In genomic region chr18:12326711-12327460, GRCh38 we compare ENCODE assay signal across 18 cellular contexts. TPM values are rescaled to one million over a fixed set of nuclear protein-coding genes. Genes with fewer than 3 reads are reported as not detected.
A peak's percentile ranks its signal among the peaks of the same experiment; 100 is the strongest.
DNase-seq lines count a peak whose midpoint lies in the region; ATAC-seq, FAIRE-seq and TF ChIP-seq lines count a peak whose summit lies in the region.
"Had no signal": no experiment of that assay in that cellular context is flagged by ENCODE, and none has a peak within 500 bp of the region (broad histone marks: within the 10 kb centered on the region; RNA-seq: fewer than 3 reads in every experiment).

No MANE protein-coding gene starts in this region.

- ATAC-seq in IMR-90 (ENCODE audit: low read depth) (peak; percentile 8), GM12878 (no peak), left ventricle myocardium superior (peak; percentile 11), GM18511 (IDR thresholded peaks at IDR 0.05; ENCODE audit: unreplicated experiment) (no peak)

- no peak overlapping the region for H3K4ac ChIP-seq in IMR-90 (ENCODE audit: low read depth, low read length)

- H4K91ac ChIP-seq in IMR-90 (ENCODE audit: insufficient read depth, low read depth, low read length) = no peak overlapping the region

- peaks cover 26% of the 10 kb centered on the region for H3K9me1 ChIP-seq in IMR-90 (ENCODE audit: insufficient read depth, low read length)

- peaks cover 76% of the 10 kb centered on the region for H4K20me1 ChIP-seq in IMR-90 (ENCODE audit: insufficient read depth, low read length)
- H4K20me1 ChIP-seq in GM12878 (ENCODE audit: control insufficient read depth, insufficient read depth) = no peaks in the 10 kb centered on the region; the same call in 1 of the 2 replicates

- no peak for TF ChIP-seq EP300 in GM12878 (IDR thresholded peaks at IDR 0.05; ENCODE audit: borderline replicate concordance in 1 of 2, control insufficient read depth in 1 of 2, low read depth in 2 of 2, low read length in 2 of 2)

- H3K18ac ChIP-seq in IMR-90 (ENCODE audit: low read depth, low read length) = no peak overlapping the region

- DNase-seq in IMR-90 (no peak), GM12878 (ENCODE audit: low read depth, low spot score) (no peak), left ventricle myocardium superior (no peak), NCI-H345 (lab: John Stamatoyannopoulos, UW) (no peak), breast epithelium (ENCODE audit: low spot score in 2 of 2) (no peak)
- no peak for DNase-seq in activated CD4-positive, alpha-beta T cell treated with anti-CD3 and anti-CD28 coated beads for 1 hour
- DNase-seq: activated gamma-delta T cell treated with Interleukin-2 at 50 U/mL for 16 hours; dermis blood vessel endothelial cell; DMS79; hippocampal formation; Kasumi-1; left colon; NCI-H1436; SJCRH30; stimulated activated CD4-positive, alpha-beta T cell treated with anti-CD3 and anti-CD28 coated beads, Interleukin-2, amount 100 ng/mL, for 24 hours had no signal

- no peak overlapping the region for H3K27ac ChIP-seq in IMR-90 (ENCODE audit: insufficient read depth, low read length)
- H3K27ac ChIP-seq in GM12878 (ENCODE audit: control insufficient read depth, insufficient read depth) = no peak overlapping the region
- H3K27ac ChIP-seq in breast epithelium = no peak overlapping the region
- H3K27ac ChIP-seq: SJCRH30 had no signal

- H2AK5ac ChIP-seq in IMR-90 (ENCODE audit: low read depth, low read length) = no peak overlapping the region

- H2BK120ac ChIP-seq in IMR-90 (ENCODE audit: low read depth, low read length) = no peak overlapping the region

- H3K23ac ChIP-seq in IMR-90 (ENCODE audit: low read depth, low read length) = no peak overlapping the region

- H3K27me3 ChIP-seq in IMR-90 (ENCODE audit: control insufficient read depth, insufficient read depth, low read length) (no peaks in the 10 kb centered on the region), GM12878 (replicated peaks in 1 of 2; ENCODE audit: control insufficient read depth in 2 of 2, insufficient read depth in 2 of 2, low read length in 1 of 2) (no peaks in the 10 kb centered on the region), skeletal muscle satellite cell (ENCODE audit: control insufficient read depth, insufficient read depth, low read length) (no peaks in the 10 kb centered on the region), breast epithelium (no peaks in the 10 kb centered on the region)
- H3K27me3 ChIP-seq: SJCRH30 had no signal

- H3K9ac ChIP-seq in IMR-90 (ENCODE audit: low read depth, low read length) = no peak overlapping the region
- no peak overlapping the region for H3K9ac ChIP-seq in GM12878 (ENCODE audit: control insufficient read depth, insufficient read depth, low read length)
- H3K9ac ChIP-seq in skeletal muscle satellite cell (ENCODE audit: low read depth, low read length) = peak overlapping the region; percentile 16

- TF ChIP-seq POLR2A in IMR-90 (IDR thresholded peaks at IDR 0.05; ENCODE audit: low read depth, low read length) (no peak), GM12878 (IDR thresholded peaks at IDR 0.05; ENCODE audit: low read depth, low read length) (0 out of 2 replicates have a peak, but pooled peaks have one; percentile 35), breast epithelium (IDR thresholded peaks at IDR 0.05) (no peak)

- H3K79me1 ChIP-seq in IMR-90 (ENCODE audit: low read depth in 1 of 2, low read length in 2 of 2) = peaks cover 27 to 52% of the 10 kb centered on the region in 2 experiments

- H3K4me2 ChIP-seq in IMR-90 (ENCODE audit: low read depth, low read length) (no peak overlapping the region), GM12878 (ENCODE audit: control insufficient read depth, insufficient read depth) (no peak overlapping the region), skeletal muscle satellite cell (ENCODE audit: low read length) (no peak overlapping the region)

- no peak overlapping the region for H3K4me3 ChIP-seq in IMR-90 (ENCODE audit: insufficient read depth, low read depth, low read length)
- no peak overlapping the region for H3K4me3 ChIP-seq in GM12878
- H3K4me3 ChIP-seq in skeletal muscle satellite cell (ENCODE audit: low read length) = no peak overlapping the region
- H3K4me3 ChIP-seq in breast epithelium = no peak overlapping the region
- H3K4me3 ChIP-seq: SJCRH30 had no signal

- H3K9me3 ChIP-seq in IMR-90 (ENCODE audit: control insufficient read depth, insufficient read depth, low read length) = no peaks in the 10 kb centered on the region
- no peaks in the 10 kb centered on the region for H3K9me3 ChIP-seq in GM12878 (replicated peaks; ENCODE audit: control insufficient read depth, insufficient read depth, low read length)
- no peaks in the 10 kb centered on the region for H3K9me3 ChIP-seq in skeletal muscle satellite cell (replicated peaks; ENCODE audit: low read length)
- H3K9me3 ChIP-seq in breast epithelium = no peaks in the 10 kb centered on the region
- H3K9me3 ChIP-seq: SJCRH30 had no signal

- H2AK9ac ChIP-seq in IMR-90 (replicated peaks; ENCODE audit: low read depth, low read length, poor library complexity) = peak overlapping the region; percentile 21

- SMC1A ChIA-PET in GM12878 (lab: Charles Lee; ENCODE audit: uncharacterized antibody, unreplicated experiment) = interaction anchor here (0.7 to 0.9 kb wide), 2 partner anchors 55 to 64 kb away, joined by 3 read pairs; no protein-coding TSS in a partner anchor

- no peak overlapping the region for H2BK20ac ChIP-seq in IMR-90 (ENCODE audit: low read depth, low read length)

- H3K14ac ChIP-seq in IMR-90 (replicated peaks; ENCODE audit: low read depth, low read length) = no peak overlapping the region

- dilution Hi-C loops in IMR-90 (cut with HindIII; ENCODE audit: low sequenced_read_pairs, unreplicated experiment) = no loop called here

- POLR2A ChIA-PET in IMR-90 (lab: Charles Lee; ENCODE audit: unreplicated experiment) (no interaction called here), GM12878 (lab: Charles Lee) (no interaction called here)

- no peak for FAIRE-seq in GM12878 (lab: Jason Lieb, UNC)
- FAIRE-seq: TTC549 had no signal

- no peak overlapping the region for H3K56ac ChIP-seq in IMR-90 (ENCODE audit: extremely low read depth, insufficient read depth, low read length)

- no peak overlapping the region for H4K8ac ChIP-seq in IMR-90 (ENCODE audit: low read depth in 2 of 2, low read length in 2 of 2)

- intact Hi-C loops in IMR-90 (cut with micrococcal nuclease) (no loop called here), GM12878 (cut with micrococcal nuclease; ENCODE audit: unreplicated experiment) (no loop called here), left ventricle myocardium superior (cut with micrococcal nuclease) (no loop called here), breast epithelium (cut with DNase I; ENCODE audit: low total_unique reads) (no loop called here)

- WGBS in IMR-90 (ENCODE audit: extremely low coverage in 2 of 2, insufficient read length in 1 of 2), 2 experiments = 100% methylated on average over 3 of the region's 12 CpGs; no CpG with 5 or more reads in 1 of the 2 experiments
- 96% methylated on average over 12 of the region's 12 CpGs for WGBS in GM12878 (ENCODE audit: insufficient coverage, insufficient replicate concordance, low lambda C conversion rate, missing lambda C conversion rate)

- H3K36me3 ChIP-seq in IMR-90 (ENCODE audit: control insufficient read depth, insufficient read depth, low read length) = peaks cover 53% of the 10 kb centered on the region
- H3K36me3 ChIP-seq in GM12878 (ENCODE audit: control insufficient read depth in 2 of 2, insufficient read depth in 2 of 2, low read length in 1 of 2) = peaks cover 30% of the 10 kb centered on the region in 2 experiments
- peaks cover 55% of the 10 kb centered on the region for H3K36me3 ChIP-seq in skeletal muscle satellite cell (ENCODE audit: insufficient read depth, low read length)
- H3K36me3 ChIP-seq in breast epithelium = peaks cover 11% of the 10 kb centered on the region

- H4K5ac ChIP-seq in IMR-90 (ENCODE audit: low read depth, low read length) = no peak overlapping the region

- in situ Hi-C loops in IMR-90 (cut with MboI; ENCODE audit: low sequenced_read_pairs) = no loop called here
- in situ Hi-C loops in GM12878 (cut with MboI) = no loop called here

- TF ChIP-seq CTCF in IMR-90 (conservative IDR thresholded peaks at IDR 0.05; ENCODE audit: low read depth, low read length) (no peak), GM12878 (IDR thresholded peaks at IDR 0.05 in 2 of 3, conservative IDR thresholded peaks at IDR 0.05 in 1 of 3; ENCODE audit: control insufficient read depth in 2 of 3, extremely low read depth in 1 of 3, insufficient read depth in 1 of 3, low read depth in 3 of 3, low read length in 3 of 3) (no peak), breast epithelium (IDR thresholded peaks at IDR 0.05) (no peak)

- BruUV-seq in IMR-90 (replicated peaks; lab: Mats Ljungman, UMichigan) = no TSS peak
- BruUV-seq in GM12878 (replicated peaks; lab: Mats Ljungman, UMichigan) = no TSS peak

- no peaks in the 10 kb centered on the region for H3K4me1 ChIP-seq in IMR-90 (ENCODE audit: control insufficient read depth, insufficient read depth, low read length)
- no peaks in the 10 kb centered on the region for H3K4me1 ChIP-seq in GM12878 (ENCODE audit: control insufficient read depth, insufficient read depth, low read length)
- H3K4me1 ChIP-seq in skeletal muscle satellite cell (ENCODE audit: control insufficient read depth, insufficient read depth, low read length) = peaks cover 10% of the 10 kb centered on the region
- H3K4me1 ChIP-seq in breast epithelium = no peaks in the 10 kb centered on the region

- TF ChIP-seq RAD21 in IMR-90 (IDR thresholded peaks at IDR 0.05; ENCODE audit: low read length) (no peak), GM12878 (IDR thresholded peaks at IDR 0.05; ENCODE audit: insufficient read depth, low read depth, low read length) (no peak)

- no peak overlapping the region for H2BK5ac ChIP-seq in IMR-90 (ENCODE audit: low read depth, low read length, poor library complexity, severe bottlenecking)

- CTCF ChIA-PET in IMR-90 (lab: Yijun Ruan, JAX) (interaction anchor here (1.4 kb wide), 1 partner anchor 16 kb away, joined by 5 read pairs; no protein-coding TSS in a partner anchor), GM12878 (lab: Yijun Ruan, JAX) (interaction anchor here (1.4 to 5.8 kb wide), 8 partner anchors 8 to 608 kb away, joined by 3 to 50 read pairs (median 18); no protein-coding TSS in a partner anchor)

- H3K79me2 ChIP-seq in GM12878 (ENCODE audit: control insufficient read depth, insufficient read depth, low read length) = no peaks in the 10 kb centered on the region

- RAD21 ChIA-PET in GM12878 (lab: Charles Lee; ENCODE audit: unreplicated experiment) = no interaction called here

- H2BK15ac ChIP-seq in IMR-90 (ENCODE audit: low read depth, low read length) = no peak overlapping the region

- H2AFZ ChIP-seq in IMR-90 (replicated peaks; ENCODE audit: low read length, poor library complexity) (no peak overlapping the region), GM12878 (ENCODE audit: control insufficient read depth, low read depth, low read length) (no peak overlapping the region)

RNA-seq across cellular contexts. Expression of gene TUBB6, which starts 18.8 kb away (rescaled TPM):
- total RNA-seq in IMR-90 (2012; rRNA removed) = 927 and 997 TPM in 2 replicates
- polyA plus RNA-seq in IMR-90 (2012; rRNA removed) = 1,040 and 1,386 TPM in 2 replicates
- polyA plus RNA-seq in IMR-90 (2012; cell fraction: cytosol; rRNA removed) = 740 and 1,531 TPM in 2 replicates
- polyA plus RNA-seq in IMR-90 (2012; cell fraction: nucleus; rRNA removed; ENCODE audit: low replicate concordance) = 748 and 1,694 TPM in 2 replicates
- total RNA-seq in GM12878 (2013; cell fraction: nucleolus; rRNA removed) = 43.5 and 49.0 TPM in 2 replicates
- 189 and 197 TPM in 2 replicates for total RNA-seq in GM12878 (2014; rRNA removed)
- 59.3 and 67.4 TPM in 2 replicates for total RNA-seq in GM12878 (2014; rRNA removed; fragmentation: Illumina TruSeq; extraction: Trizol)
- 94.0 and 97.7 TPM in 2 replicates for total RNA-seq in GM12878 (2021)
- 29.8 TPM for polyA plus RNA-seq in GM12878 (2011; ENCODE audit: low read depth)
- polyA plus RNA-seq in GM12878 (2011; rRNA removed) = 14.7 and 27.4 TPM in 2 replicates
- polyA plus RNA-seq in GM12878 (2011; cell fraction: cytosol; rRNA removed) = 40.8 and 63.2 TPM in 2 replicates
- 31.2 and 60.2 TPM in 2 replicates for polyA plus RNA-seq in GM12878 (2011; cell fraction: nucleus; rRNA removed)
- 52.7 and 61.0 TPM in 2 replicates for polyA plus RNA-seq in GM12878 (2012)
- 34.0 and 55.0 TPM in 2 replicates for polyA plus RNA-seq in GM12878 (2014; fragmentation: Illumina TruSeq; extraction: Trizol)
- 10 to 100 TPM; 47.0 to 66.8 TPM for polyA plus RNA-seq in GM12878 (2014; fragmentation: Nextera tagmentation; extraction: Ambion mirVana)
- 213 and 262 TPM in 2 replicates for polyA plus RNA-seq in GM12878 (2014; rRNA removed)
- polyA plus RNA-seq in GM12878 (2016; fragmentation: Nextera tagmentation; extraction: Ambion mirVana) = 100 to 1,000 TPM; 149 to 160 TPM
- 28.0 and 43.6 TPM in 2 replicates for polyA minus RNA-seq in GM12878 (2011; rRNA and poly(A)+ RNA removed)
- polyA minus RNA-seq in GM12878 (2011; cell fraction: cytosol; rRNA and poly(A)+ RNA removed) = 12.6 and 22.6 TPM in 2 replicates
- 5.3 and 15.6 TPM in 2 replicates for polyA minus RNA-seq in GM12878 (2011; cell fraction: nucleus; rRNA and poly(A)+ RNA removed)
- total RNA-seq in left ventricle myocardium superior = 82.0 TPM
- total RNA-seq in skeletal muscle satellite cell (2012; rRNA removed) = 661 and 1,104 TPM in 2 replicates
- 100 to 1,000 TPM; 197 to 316 (median 302) TPM for total RNA-seq in breast epithelium

RNA-seq across cellular contexts. Expression of gene AFG3L2, which starts 50.1 kb away (rescaled TPM):
- total RNA-seq in IMR-90 (2012; rRNA removed) = 37.6 and 65.5 TPM in 2 replicates
- 24.8 and 26.9 TPM in 2 replicates for polyA plus RNA-seq in IMR-90 (2012; rRNA removed)
- 8.9 and 15.8 TPM in 2 replicates for polyA plus RNA-seq in IMR-90 (2012; cell fraction: cytosol; rRNA removed)
- 8.0 and 24.0 TPM in 2 replicates for polyA plus RNA-seq in IMR-90 (2012; cell fraction: nucleus; rRNA removed; ENCODE audit: low replicate concordance)
- total RNA-seq in GM12878 (2013; cell fraction: nucleolus; rRNA removed) = 76.0 and 83.0 TPM in 2 replicates
- 57.9 and 62.9 TPM in 2 replicates for total RNA-seq in GM12878 (2014; rRNA removed)
- total RNA-seq in GM12878 (2014; rRNA removed; fragmentation: Illumina TruSeq; extraction: Trizol) = 67.7 and 71.0 TPM in 2 replicates
- total RNA-seq in GM12878 (2021) = 63.8 and 68.0 TPM in 2 replicates
- 27.0 TPM for polyA plus RNA-seq in GM12878 (2011; ENCODE audit: low read depth)
- polyA plus RNA-seq in GM12878 (2011; rRNA removed) = 49.6 and 62.2 TPM in 2 replicates
- 32.0 and 33.2 TPM in 2 replicates for polyA plus RNA-seq in GM12878 (2011; cell fraction: cytosol; rRNA removed)
- 46.8 and 48.9 TPM in 2 replicates for polyA plus RNA-seq in GM12878 (2011; cell fraction: nucleus; rRNA removed)
- polyA plus RNA-seq in GM12878 (2012) = 35.5 and 37.8 TPM in 2 replicates
- polyA plus RNA-seq in GM12878 (2014; fragmentation: Illumina TruSeq; extraction: Trizol) = 57.6 and 70.8 TPM in 2 replicates
- 10 to 100 TPM; 21.0 to 21.6 TPM for polyA plus RNA-seq in GM12878 (2014; fragmentation: Nextera tagmentation; extraction: Ambion mirVana)
- 50.4 and 56.1 TPM in 2 replicates for polyA plus RNA-seq in GM12878 (2014; rRNA removed)
- 10 to 100 TPM; 66.6 to 72.7 TPM for polyA plus RNA-seq in GM12878 (2016; fragmentation: Nextera tagmentation; extraction: Ambion mirVana)
- 41.6 and 42.9 TPM in 2 replicates for polyA minus RNA-seq in GM12878 (2011; rRNA and poly(A)+ RNA removed)
- 17.1 and 23.5 TPM in 2 replicates for polyA minus RNA-seq in GM12878 (2011; cell fraction: cytosol; rRNA and poly(A)+ RNA removed)
- 16.3 and 27.9 TPM in 2 replicates for polyA minus RNA-seq in GM12878 (2011; cell fraction: nucleus; rRNA and poly(A)+ RNA removed)
- total RNA-seq in left ventricle myocardium superior = 143 TPM
- total RNA-seq in skeletal muscle satellite cell (2012; rRNA removed) = 40.0 and 61.6 TPM in 2 replicates
- total RNA-seq in breast epithelium = 10 to 100 TPM; 37.0 to 43.5 (median 42.7) TPM

Comparison
In these comparisons a context has a peak if more than half of its experiments do, and no peak if none do; other contexts are left out.
1. ATAC-seq: peak in IMR-90 (single experiment) and left ventricle myocardium superior (single experiment); none in GM12878 (single experiment) and GM18511 (single experiment).